1 cellular context compared by ENCODE assay signal in the genomic region with DNA sequence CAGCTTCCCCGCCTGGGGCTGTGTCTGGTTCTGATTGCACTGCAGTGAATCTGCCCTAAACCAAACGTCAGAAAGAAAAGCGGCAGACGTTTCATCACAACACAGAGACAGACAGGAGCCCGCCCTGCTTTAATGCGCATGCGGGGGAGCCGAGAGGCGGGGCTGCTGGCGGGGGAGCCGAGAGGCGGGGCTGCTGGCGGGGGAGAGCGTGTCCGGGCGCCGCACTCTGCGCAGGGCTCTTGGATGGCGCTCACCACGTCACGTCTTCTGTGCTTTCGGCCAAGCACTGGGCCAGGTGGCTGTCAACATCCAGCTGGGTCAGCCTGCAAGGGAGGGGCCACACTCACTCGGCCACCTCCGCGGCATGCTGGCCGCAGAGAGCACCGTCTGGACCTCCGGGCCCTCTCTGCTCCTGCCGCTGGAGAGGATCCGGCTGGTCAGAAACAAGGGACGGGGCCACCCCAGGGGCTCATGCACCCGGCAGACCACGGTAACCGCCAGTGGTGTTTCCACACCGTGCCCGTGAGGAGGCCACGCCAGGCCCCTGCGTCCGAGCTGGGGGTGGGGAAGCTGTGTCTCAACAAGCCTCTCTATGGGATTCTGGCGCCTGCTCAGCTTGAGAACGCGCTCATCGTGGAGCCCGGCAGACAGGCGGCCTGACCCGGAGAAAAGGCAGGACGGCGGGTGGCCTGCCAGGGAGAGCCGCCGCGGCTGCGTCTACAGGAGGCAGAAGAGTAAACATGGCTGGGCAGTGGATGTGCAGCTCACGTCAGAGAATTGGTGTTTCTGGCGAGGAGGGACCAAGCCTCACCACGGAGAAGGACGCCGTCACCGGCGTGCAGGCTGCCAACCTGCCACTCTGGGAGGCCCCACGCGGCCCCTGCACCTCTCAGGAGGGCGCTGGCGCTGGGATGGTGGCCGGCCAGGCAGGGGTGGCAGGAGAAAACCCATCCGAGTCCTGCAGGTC.
A peak's percentile ranks its signal among the peaks of the same experiment; 100 is the strongest.
TF ChIP-seq lines count a peak whose summit lies in the region.

No MANE protein-coding gene starts in this region.

TF ChIP-seq in K562, 482 proteins besides CTCF, POLR2A, EP300 and RAD21 (continued from another document and continues in another):
- TF ChIP-seq, protein P1, sequence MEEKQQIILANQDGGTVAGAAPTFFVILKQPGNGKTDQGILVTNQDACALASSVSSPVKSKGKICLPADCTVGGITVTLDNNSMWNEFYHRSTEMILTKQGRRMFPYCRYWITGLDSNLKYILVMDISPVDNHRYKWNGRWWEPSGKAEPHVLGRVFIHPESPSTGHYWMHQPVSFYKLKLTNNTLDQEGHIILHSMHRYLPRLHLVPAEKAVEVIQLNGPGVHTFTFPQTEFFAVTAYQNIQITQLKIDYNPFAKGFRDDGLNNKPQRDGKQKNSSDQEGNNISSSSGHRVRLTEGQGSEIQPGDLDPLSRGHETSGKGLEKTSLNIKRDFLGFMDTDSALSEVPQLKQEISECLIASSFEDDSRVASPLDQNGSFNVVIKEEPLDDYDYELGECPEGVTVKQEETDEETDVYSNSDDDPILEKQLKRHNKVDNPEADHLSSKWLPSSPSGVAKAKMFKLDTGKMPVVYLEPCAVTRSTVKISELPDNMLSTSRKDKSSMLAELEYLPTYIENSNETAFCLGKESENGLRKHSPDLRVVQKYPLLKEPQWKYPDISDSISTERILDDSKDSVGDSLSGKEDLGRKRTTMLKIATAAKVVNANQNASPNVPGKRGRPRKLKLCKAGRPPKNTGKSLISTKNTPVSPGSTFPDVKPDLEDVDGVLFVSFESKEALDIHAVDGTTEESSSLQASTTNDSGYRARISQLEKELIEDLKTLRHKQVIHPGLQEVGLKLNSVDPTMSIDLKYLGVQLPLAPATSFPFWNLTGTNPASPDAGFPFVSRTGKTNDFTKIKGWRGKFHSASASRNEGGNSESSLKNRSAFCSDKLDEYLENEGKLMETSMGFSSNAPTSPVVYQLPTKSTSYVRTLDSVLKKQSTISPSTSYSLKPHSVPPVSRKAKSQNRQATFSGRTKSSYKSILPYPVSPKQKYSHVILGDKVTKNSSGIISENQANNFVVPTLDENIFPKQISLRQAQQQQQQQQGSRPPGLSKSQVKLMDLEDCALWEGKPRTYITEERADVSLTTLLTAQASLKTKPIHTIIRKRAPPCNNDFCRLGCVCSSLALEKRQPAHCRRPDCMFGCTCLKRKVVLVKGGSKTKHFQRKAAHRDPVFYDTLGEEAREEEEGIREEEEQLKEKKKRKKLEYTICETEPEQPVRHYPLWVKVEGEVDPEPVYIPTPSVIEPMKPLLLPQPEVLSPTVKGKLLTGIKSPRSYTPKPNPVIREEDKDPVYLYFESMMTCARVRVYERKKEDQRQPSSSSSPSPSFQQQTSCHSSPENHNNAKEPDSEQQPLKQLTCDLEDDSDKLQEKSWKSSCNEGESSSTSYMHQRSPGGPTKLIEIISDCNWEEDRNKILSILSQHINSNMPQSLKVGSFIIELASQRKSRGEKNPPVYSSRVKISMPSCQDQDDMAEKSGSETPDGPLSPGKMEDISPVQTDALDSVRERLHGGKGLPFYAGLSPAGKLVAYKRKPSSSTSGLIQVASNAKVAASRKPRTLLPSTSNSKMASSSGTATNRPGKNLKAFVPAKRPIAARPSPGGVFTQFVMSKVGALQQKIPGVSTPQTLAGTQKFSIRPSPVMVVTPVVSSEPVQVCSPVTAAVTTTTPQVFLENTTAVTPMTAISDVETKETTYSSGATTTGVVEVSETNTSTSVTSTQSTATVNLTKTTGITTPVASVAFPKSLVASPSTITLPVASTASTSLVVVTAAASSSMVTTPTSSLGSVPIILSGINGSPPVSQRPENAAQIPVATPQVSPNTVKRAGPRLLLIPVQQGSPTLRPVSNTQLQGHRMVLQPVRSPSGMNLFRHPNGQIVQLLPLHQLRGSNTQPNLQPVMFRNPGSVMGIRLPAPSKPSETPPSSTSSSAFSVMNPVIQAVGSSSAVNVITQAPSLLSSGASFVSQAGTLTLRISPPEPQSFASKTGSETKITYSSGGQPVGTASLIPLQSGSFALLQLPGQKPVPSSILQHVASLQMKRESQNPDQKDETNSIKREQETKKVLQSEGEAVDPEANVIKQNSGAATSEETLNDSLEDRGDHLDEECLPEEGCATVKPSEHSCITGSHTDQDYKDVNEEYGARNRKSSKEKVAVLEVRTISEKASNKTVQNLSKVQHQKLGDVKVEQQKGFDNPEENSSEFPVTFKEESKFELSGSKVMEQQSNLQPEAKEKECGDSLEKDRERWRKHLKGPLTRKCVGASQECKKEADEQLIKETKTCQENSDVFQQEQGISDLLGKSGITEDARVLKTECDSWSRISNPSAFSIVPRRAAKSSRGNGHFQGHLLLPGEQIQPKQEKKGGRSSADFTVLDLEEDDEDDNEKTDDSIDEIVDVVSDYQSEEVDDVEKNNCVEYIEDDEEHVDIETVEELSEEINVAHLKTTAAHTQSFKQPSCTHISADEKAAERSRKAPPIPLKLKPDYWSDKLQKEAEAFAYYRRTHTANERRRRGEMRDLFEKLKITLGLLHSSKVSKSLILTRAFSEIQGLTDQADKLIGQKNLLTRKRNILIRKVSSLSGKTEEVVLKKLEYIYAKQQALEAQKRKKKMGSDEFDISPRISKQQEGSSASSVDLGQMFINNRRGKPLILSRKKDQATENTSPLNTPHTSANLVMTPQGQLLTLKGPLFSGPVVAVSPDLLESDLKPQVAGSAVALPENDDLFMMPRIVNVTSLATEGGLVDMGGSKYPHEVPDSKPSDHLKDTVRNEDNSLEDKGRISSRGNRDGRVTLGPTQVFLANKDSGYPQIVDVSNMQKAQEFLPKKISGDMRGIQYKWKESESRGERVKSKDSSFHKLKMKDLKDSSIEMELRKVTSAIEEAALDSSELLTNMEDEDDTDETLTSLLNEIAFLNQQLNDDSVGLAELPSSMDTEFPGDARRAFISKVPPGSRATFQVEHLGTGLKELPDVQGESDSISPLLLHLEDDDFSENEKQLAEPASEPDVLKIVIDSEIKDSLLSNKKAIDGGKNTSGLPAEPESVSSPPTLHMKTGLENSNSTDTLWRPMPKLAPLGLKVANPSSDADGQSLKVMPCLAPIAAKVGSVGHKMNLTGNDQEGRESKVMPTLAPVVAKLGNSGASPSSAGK (IDR thresholded peaks at IDR 0.05), result peak; percentile 86
- TF ChIP-seq SIX5 (IDR thresholded peaks at IDR 0.05; ENCODE audit: borderline replicate concordance in 1 of 2, insufficient read depth in 1 of 2, low read depth in 1 of 2, low read length in 2 of 2), result no peak
- TF ChIP-seq SMAD4 (CRISPR knock-in tag; conservative IDR thresholded peaks at IDR 0.05), result peak; percentile 82
- TF ChIP-seq POLR2B (IDR thresholded peaks at IDR 0.05; ENCODE audit: low read depth, partially characterized antibody), result peak; percentile 52
- TF ChIP-seq TAF15 (IDR thresholded peaks at IDR 0.05; ENCODE audit: low read depth, low read length), result no peak
- TF ChIP-seq FOXA3 (CRISPR knock-in tag; conservative IDR thresholded peaks at IDR 0.05 in 1 of 2, IDR thresholded peaks at IDR 0.05 in 1 of 2), result peak in 1 of 2 experiments; percentile 8; a peak in 1 of 4 replicates
- peak; percentile 88 for TF ChIP-seq CEBPB (tag; IDR thresholded peaks at IDR 0.05)
- TF ChIP-seq, protein P2, sequence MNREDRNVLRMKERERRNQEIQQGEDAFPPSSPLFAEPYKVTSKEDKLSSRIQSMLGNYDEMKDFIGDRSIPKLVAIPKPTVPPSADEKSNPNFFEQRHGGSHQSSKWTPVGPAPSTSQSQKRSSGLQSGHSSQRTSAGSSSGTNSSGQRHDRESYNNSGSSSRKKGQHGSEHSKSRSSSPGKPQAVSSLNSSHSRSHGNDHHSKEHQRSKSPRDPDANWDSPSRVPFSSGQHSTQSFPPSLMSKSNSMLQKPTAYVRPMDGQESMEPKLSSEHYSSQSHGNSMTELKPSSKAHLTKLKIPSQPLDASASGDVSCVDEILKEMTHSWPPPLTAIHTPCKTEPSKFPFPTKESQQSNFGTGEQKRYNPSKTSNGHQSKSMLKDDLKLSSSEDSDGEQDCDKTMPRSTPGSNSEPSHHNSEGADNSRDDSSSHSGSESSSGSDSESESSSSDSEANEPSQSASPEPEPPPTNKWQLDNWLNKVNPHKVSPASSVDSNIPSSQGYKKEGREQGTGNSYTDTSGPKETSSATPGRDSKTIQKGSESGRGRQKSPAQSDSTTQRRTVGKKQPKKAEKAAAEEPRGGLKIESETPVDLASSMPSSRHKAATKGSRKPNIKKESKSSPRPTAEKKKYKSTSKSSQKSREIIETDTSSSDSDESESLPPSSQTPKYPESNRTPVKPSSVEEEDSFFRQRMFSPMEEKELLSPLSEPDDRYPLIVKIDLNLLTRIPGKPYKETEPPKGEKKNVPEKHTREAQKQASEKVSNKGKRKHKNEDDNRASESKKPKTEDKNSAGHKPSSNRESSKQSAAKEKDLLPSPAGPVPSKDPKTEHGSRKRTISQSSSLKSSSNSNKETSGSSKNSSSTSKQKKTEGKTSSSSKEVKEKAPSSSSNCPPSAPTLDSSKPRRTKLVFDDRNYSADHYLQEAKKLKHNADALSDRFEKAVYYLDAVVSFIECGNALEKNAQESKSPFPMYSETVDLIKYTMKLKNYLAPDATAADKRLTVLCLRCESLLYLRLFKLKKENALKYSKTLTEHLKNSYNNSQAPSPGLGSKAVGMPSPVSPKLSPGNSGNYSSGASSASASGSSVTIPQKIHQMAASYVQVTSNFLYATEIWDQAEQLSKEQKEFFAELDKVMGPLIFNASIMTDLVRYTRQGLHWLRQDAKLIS (CRISPR knock-in tag; IDR thresholded peaks at IDR 0.05), result peak; percentile 33; the same call in 1 of the 2 replicates
- TF ChIP-seq ZNF316 (IDR thresholded peaks at IDR 0.05), result no peak
- TF ChIP-seq MTF1 (CRISPR knock-in tag; IDR thresholded peaks at IDR 0.05; ENCODE audit: borderline replicate concordance), result no peak
- peak; percentile 99 for TF ChIP-seq TAF9B (IDR thresholded peaks at IDR 0.05; ENCODE audit: partially characterized antibody)
- TF ChIP-seq TEAD1 (CRISPR knock-in tag; IDR thresholded peaks at IDR 0.05), result 0 out of 4 replicates have a peak, but pooled peaks of 1 of the 2 experiments have one; percentile 2
- no peak for TF ChIP-seq ZNF224 (CRISPR knock-in tag; IDR thresholded peaks at IDR 0.05)
- TF ChIP-seq PTTG1 (tag; IDR thresholded peaks at IDR 0.05; ENCODE audit: low read depth), result no peak
- TF ChIP-seq, protein P3, sequence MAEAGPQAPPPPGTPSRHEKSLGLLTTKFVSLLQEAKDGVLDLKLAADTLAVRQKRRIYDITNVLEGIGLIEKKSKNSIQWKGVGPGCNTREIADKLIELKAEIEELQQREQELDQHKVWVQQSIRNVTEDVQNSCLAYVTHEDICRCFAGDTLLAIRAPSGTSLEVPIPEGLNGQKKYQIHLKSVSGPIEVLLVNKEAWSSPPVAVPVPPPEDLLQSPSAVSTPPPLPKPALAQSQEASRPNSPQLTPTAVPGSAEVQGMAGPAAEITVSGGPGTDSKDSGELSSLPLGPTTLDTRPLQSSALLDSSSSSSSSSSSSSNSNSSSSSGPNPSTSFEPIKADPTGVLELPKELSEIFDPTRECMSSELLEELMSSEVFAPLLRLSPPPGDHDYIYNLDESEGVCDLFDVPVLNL (CRISPR knock-in tag; IDR thresholded peaks at IDR 0.05; ENCODE audit: low read depth), result no peak
- TF ChIP-seq ZBTB17 (CRISPR knock-in tag; IDR thresholded peaks at IDR 0.05), result 0 out of 2 replicates have a peak, but pooled peaks have one; percentile 47
- TF ChIP-seq, protein P4, sequence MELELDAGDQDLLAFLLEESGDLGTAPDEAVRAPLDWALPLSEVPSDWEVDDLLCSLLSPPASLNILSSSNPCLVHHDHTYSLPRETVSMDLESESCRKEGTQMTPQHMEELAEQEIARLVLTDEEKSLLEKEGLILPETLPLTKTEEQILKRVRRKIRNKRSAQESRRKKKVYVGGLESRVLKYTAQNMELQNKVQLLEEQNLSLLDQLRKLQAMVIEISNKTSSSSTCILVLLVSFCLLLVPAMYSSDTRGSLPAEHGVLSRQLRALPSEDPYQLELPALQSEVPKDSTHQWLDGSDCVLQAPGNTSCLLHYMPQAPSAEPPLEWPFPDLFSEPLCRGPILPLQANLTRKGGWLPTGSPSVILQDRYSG (tag; conservative IDR thresholded peaks at IDR 0.05; ENCODE audit: low read depth), result no peak
- TF ChIP-seq JUN (IDR thresholded peaks at IDR 0.05; ENCODE audit: borderline replicate concordance, low read depth, low read length), result peak; percentile 55; the same call in 1 of the 2 replicates
- TF ChIP-seq JUN (CRISPR knock-in tag; IDR thresholded peaks at IDR 0.05; ENCODE audit: borderline replicate concordance), result no peak
- TF ChIP-seq DACH1 (IDR thresholded peaks at IDR 0.05; ENCODE audit: partially characterized antibody), result peak; percentile 97
- TF ChIP-seq WHSC1 (IDR thresholded peaks at IDR 0.05; ENCODE audit: low read length), result no peak
- no peak for TF ChIP-seq MECOM (CRISPR knock-in tag; IDR thresholded peaks at IDR 0.05)
- 0 out of 2 replicates have a peak, but pooled peaks have one; percentile 9 for TF ChIP-seq TCF3 (CRISPR knock-in tag; IDR thresholded peaks at IDR 0.05)
- peak; percentile 4; the same call in 1 of the 2 replicates for TF ChIP-seq BCOR (IDR thresholded peaks at IDR 0.05)
- no peak for TF ChIP-seq IFI16 (CRISPR knock-in tag; IDR thresholded peaks at IDR 0.05)
- 0 out of 2 replicates have a peak, but pooled peaks have one; percentile 51 for TF ChIP-seq ZBTB1 (CRISPR knock-in tag; IDR thresholded peaks at IDR 0.05; ENCODE audit: borderline replicate concordance, low read depth)
- TF ChIP-seq, protein P5, sequence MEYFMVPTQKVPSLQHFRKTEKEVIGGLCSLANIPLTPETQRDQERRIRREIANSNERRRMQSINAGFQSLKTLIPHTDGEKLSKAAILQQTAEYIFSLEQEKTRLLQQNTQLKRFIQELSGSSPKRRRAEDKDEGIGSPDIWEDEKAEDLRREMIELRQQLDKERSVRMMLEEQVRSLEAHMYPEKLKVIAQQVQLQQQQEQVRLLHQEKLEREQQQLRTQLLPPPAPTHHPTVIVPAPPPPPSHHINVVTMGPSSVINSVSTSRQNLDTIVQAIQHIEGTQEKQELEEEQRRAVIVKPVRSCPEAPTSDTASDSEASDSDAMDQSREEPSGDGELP (CRISPR knock-in tag; IDR thresholded peaks at IDR 0.05; ENCODE audit: borderline replicate concordance), result peak; percentile 100
- peak; percentile 24; the same call in 1 of the 2 replicates for TF ChIP-seq TEAD4 (IDR thresholded peaks at IDR 0.05; ENCODE audit: low read length)
- TF ChIP-seq TEAD4 (CRISPR knock-in tag; IDR thresholded peaks at IDR 0.05; ENCODE audit: borderline replicate concordance), result no peak
- TF ChIP-seq ETV5 (CRISPR knock-in tag; IDR thresholded peaks at IDR 0.05; ENCODE audit: low read depth), result no peak
- no peak for TF ChIP-seq NFIX (CRISPR knock-in tag; IDR thresholded peaks at IDR 0.05; ENCODE audit: low read depth)
- TF ChIP-seq TBL1XR1 (IDR thresholded peaks at IDR 0.05; ENCODE audit: low read length in 2 of 2), result peak in 1 of 2 experiments; percentile 34; a peak in 1 of 4 replicates
- no peak for TF ChIP-seq ZNF133 (CRISPR knock-in tag; IDR thresholded peaks at IDR 0.05)
- TF ChIP-seq TBP (optimal IDR thresholded peaks at IDR 0.05; ENCODE audit: low read depth, low read length), result peak; percentile 43
- TF ChIP-seq, protein P6, sequence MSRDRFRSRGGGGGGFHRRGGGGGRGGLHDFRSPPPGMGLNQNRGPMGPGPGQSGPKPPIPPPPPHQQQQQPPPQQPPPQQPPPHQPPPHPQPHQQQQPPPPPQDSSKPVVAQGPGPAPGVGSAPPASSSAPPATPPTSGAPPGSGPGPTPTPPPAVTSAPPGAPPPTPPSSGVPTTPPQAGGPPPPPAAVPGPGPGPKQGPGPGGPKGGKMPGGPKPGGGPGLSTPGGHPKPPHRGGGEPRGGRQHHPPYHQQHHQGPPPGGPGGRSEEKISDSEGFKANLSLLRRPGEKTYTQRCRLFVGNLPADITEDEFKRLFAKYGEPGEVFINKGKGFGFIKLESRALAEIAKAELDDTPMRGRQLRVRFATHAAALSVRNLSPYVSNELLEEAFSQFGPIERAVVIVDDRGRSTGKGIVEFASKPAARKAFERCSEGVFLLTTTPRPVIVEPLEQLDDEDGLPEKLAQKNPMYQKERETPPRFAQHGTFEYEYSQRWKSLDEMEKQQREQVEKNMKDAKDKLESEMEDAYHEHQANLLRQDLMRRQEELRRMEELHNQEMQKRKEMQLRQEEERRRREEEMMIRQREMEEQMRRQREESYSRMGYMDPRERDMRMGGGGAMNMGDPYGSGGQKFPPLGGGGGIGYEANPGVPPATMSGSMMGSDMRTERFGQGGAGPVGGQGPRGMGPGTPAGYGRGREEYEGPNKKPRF (IDR thresholded peaks at IDR 0.05; ENCODE audit: low read depth, low read length), result no peak
